In the genomic region with DNA sequence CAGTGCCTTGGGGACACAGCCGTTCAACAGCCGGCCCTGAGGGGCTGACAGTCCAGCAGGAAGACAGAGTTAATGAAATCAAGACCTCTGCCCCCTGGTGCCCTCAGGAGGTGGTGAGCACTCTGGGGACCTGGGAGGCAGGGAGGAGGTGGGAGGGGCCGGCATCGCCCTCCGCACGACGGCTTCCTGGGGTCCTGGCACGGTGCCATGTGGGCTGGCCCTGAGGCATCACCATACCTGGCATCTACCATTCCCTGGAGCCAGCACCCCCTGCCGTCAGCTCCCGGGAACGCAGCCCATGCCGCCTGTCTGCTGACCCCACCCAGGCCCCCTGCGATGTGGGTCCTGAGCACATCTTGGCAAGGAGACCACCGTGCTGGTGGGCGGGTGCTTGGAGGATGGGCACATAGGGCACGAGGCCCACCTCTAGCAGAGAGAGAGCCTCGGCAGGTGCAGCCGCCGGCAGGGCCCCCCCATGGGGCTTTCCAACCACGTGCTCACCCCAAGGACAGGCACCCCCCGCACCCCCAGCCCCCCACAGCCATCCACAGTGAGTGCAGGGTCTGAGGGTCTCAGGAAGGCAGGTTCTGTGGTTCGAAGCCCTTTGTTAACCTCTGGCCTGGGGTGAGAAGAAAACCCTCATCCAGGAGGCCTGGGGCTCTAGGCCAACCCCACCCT, we compare ENCODE assay signal across 8 cellular contexts. TPM values are rescaled to one million over a fixed set of nuclear protein-coding genes. Genes with fewer than 3 reads are reported as not detected.
DNase-seq lines count a peak whose midpoint lies in the region; ATAC-seq and TF ChIP-seq lines count a peak whose summit lies in the region.

No MANE protein-coding gene starts in this region.

- H3K9me3 ChIP-seq in vagina = no peaks in the 10 kb centered on the region

- H3K4me3 ChIP-seq in coronary artery (no peak overlapping the region), vagina (no peak overlapping the region)

- TF ChIP-seq CTCF in coronary artery (IDR thresholded peaks at IDR 0.05) = peak; percentile 13
- no peak for TF ChIP-seq CTCF in omental fat pad (IDR thresholded peaks at IDR 0.05)
- TF ChIP-seq CTCF in vagina (IDR thresholded peaks at IDR 0.05) = no peak

- no peak overlapping the region for H3K27ac ChIP-seq in coronary artery
- no peak overlapping the region for H3K27ac ChIP-seq in vagina

- ATAC-seq in omental fat pad (ENCODE audit: low FRiP score) (peak; percentile 38), HG02623 (IDR thresholded peaks at IDR 0.05; ENCODE audit: unreplicated experiment) (no peak)

- no peaks in the 10 kb centered on the region for H3K36me3 ChIP-seq in vagina

- intact Hi-C loops in vagina (cut with DNase I) = no loop called here

- H3K27me3 ChIP-seq in vagina = no peaks in the 10 kb centered on the region

- DNase-seq in DMS 273 (lab: John Stamatoyannopoulos, UW; ENCODE audit: unreplicated experiment) (peak; percentile 81), NCI-H1417 (lab: John Stamatoyannopoulos, UW) (peak; percentile 61 to 94 (median 89)), coronary artery (ENCODE audit: low spot score) (no peak), omental fat pad (ENCODE audit: low spot score) (peak; percentile 76), NCI-H2029 treated with DMSO at 0.1 percent for 48 hours (lab: John Stamatoyannopoulos, UW) (no peak), vagina (ENCODE audit: extremely low spot score in 2 of 2) (no peak)
- peak; percentile 71 for DNase-seq in activated CD4-positive, alpha-beta T cell treated with anti-CD3 and anti-CD28 coated beads for 48 hours

- H3K4me1 ChIP-seq in vagina = peaks cover 8% of the 10 kb centered on the region

- TF ChIP-seq POLR2A in vagina (IDR thresholded peaks at IDR 0.05) = no peak

RNA-seq across cellular contexts. Expression of a gene that starts 52.5 kb away (rescaled TPM):
- 1 to 10 TPM in 2 of 4 donors, under 1 TPM in 2; 0.50 to 4.0 (median 1.3) TPM for total RNA-seq in omental fat pad
- 1.7 TPM for total RNA-seq in vagina

Comparison
In these comparisons a context has a peak if more than half of its experiments do, and no peak if none do; other contexts are left out.
1. DNase-seq: peak in DMS 273 (single experiment), NCI-H1417 (3 of 3), activated CD4-positive, alpha-beta T cell treated with anti-CD3 and anti-CD28 coated beads for 48 hours (single experiment) and omental fat pad (single experiment); none in coronary artery (single experiment), NCI-H2029 treated with DMSO at 0.1 percent for 48 hours (single experiment) and vagina (0 of 2).